In the genomic region with DNA sequence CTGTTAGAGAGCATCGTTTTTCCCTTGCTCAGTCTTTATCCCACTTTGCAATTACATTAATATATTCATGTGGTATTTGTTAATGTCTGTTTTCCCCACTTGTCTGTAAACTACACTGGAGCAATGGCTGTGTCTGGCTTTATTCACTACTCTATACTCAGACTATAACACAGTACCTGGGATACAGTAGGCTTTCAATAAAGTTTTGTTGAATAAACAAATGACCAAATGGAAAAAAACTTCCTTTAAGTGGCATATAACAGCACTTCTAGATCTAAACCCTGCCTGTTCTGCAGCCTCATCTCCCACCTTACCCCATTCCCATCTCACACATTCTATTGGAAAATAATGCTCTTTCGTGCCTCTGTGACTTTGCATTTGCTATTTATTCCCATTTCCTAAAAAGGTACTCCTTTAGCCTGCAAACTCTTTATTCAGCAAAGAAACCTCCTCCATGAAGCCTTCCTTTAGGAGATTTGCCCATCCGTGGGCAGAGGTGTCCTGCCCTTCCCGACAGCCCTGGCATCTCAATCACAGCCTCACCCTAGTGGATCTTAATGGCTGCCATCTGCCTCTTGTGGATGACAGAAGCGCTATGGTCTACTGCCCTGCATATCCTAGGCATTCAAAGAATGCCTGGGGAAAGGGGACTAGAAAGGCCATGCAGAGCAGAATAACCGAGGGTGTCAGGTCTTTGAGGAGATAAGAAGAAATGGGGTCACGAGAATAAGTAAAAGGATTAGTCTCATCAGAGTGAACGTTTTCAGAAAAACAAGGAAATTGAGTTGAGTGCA, we compare ENCODE assay signal across 1 cellular context.
TF ChIP-seq lines count a peak whose summit lies in the region.

No MANE protein-coding gene starts in this region.

TF ChIP-seq in GM23338, 12 proteins besides CTCF, POLR2A, EP300 and RAD21 (continued from another document):
- TF ChIP-seq ZNF462 (CRISPR knock-in tag; IDR thresholded peaks at IDR 0.05) (no peak), NANOG (IDR thresholded peaks at IDR 0.05; ENCODE audit: borderline replicate concordance) (no peak), CREB1 (CRISPR knock-in tag; IDR thresholded peaks at IDR 0.05; ENCODE audit: low read depth) (no peak), EZH2phosphoT487 (IDR thresholded peaks at IDR 0.05; ENCODE audit: unreplicated experiment) (no peak)
- TF ChIP-seq, protein P1, sequence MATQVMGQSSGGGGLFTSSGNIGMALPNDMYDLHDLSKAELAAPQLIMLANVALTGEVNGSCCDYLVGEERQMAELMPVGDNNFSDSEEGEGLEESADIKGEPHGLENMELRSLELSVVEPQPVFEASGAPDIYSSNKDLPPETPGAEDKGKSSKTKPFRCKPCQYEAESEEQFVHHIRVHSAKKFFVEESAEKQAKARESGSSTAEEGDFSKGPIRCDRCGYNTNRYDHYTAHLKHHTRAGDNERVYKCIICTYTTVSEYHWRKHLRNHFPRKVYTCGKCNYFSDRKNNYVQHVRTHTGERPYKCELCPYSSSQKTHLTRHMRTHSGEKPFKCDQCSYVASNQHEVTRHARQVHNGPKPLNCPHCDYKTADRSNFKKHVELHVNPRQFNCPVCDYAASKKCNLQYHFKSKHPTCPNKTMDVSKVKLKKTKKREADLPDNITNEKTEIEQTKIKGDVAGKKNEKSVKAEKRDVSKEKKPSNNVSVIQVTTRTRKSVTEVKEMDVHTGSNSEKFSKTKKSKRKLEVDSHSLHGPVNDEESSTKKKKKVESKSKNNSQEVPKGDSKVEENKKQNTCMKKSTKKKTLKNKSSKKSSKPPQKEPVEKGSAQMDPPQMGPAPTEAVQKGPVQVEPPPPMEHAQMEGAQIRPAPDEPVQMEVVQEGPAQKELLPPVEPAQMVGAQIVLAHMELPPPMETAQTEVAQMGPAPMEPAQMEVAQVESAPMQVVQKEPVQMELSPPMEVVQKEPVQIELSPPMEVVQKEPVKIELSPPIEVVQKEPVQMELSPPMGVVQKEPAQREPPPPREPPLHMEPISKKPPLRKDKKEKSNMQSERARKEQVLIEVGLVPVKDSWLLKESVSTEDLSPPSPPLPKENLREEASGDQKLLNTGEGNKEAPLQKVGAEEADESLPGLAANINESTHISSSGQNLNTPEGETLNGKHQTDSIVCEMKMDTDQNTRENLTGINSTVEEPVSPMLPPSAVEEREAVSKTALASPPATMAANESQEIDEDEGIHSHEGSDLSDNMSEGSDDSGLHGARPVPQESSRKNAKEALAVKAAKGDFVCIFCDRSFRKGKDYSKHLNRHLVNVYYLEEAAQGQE (IDR thresholded peaks at IDR 0.05; ENCODE audit: unreplicated experiment), result no peak
